In genomic region chr6:161233986-161234620, GRCh38 we compare ENCODE assay signal across 10 cellular contexts. TPM values are rescaled to one million over a fixed set of nuclear protein-coding genes. Genes with fewer than 3 reads are reported as not detected.
DNase-seq lines count a peak whose midpoint lies in the region; TF ChIP-seq lines count a peak whose summit lies in the region.
"Had no signal": no experiment of that assay in that cellular context is flagged by ENCODE, and none has a peak within 500 bp of the region (broad histone marks: within the 10 kb centered on the region; RNA-seq: fewer than 3 reads in every experiment).

No MANE protein-coding gene starts in this region.

- H3K4me1 Mint-ChIP-seq in MCF 10A (ENCODE audit: insufficient read depth, unreplicated experiment) = peaks cover 11% of the 10 kb centered on the region

- TF ChIP-seq POLR2A in breast epithelium (IDR thresholded peaks at IDR 0.05) (no peak), vagina (IDR thresholded peaks at IDR 0.05) (no peak)

- DNase-seq in MCF 10A (ENCODE audit: unreplicated experiment) (peak; percentile 96), breast epithelium (ENCODE audit: low spot score in 2 of 2) (no peak), dedifferentiated amniotic fluid mesenchymal stem cell (ENCODE audit: extremely low spot score) (peak; percentile 89), mesenchymal stem cell (peak; percentile 98), vagina (ENCODE audit: extremely low spot score in 2 of 2) (no peak), GM19240 (ENCODE audit: insufficient read length, low spot score) (no peak), T-helper 2 cell (no peak)
- no peak for DNase-seq in activated naive CD4-positive, alpha-beta T cell treated with anti-CD3 and anti-CD28 coated beads, Interleukin-2, amount 50 U/mL, for 16 hours
- DNase-seq: effector CD4-positive, alpha-beta T cell had no signal

- H2BK15ac ChIP-seq in mesenchymal stem cell (ENCODE audit: low read depth, poor library complexity, severe bottlenecking) = peak overlapping the region; percentile 40

- CTCF ChIA-PET in MCF 10A (lab: Yijun Ruan, JAX) = interaction anchor here (0.5 to 2.4 kb wide), 5 partner anchors 17 to 304 kb away, joined by 3 to 8 read pairs (median 3); no protein-coding TSS in a partner anchor

- peaks cover 29% of the 10 kb centered on the region for H3K79me1 ChIP-seq in mesenchymal stem cell (replicated peaks; ENCODE audit: low read length, poor library complexity, severe bottlenecking)

- H2BK5ac ChIP-seq in mesenchymal stem cell (ENCODE audit: low read depth, low read length, poor library complexity, severe bottlenecking) = no peak overlapping the region

- TF ChIP-seq CTCF in MCF 10A (IDR thresholded peaks at IDR 0.05; ENCODE audit: unreplicated experiment) (no peak), breast epithelium (IDR thresholded peaks at IDR 0.05) (no peak), vagina (IDR thresholded peaks at IDR 0.05) (no peak)

- H3K4ac ChIP-seq in mesenchymal stem cell (ENCODE audit: low read depth in 1 of 2, low read length in 2 of 2) = peak overlapping the region; percentile 82 to 95

- BruUV-seq in MCF 10A (replicated peaks; lab: Mats Ljungman, UMichigan) = no TSS peak

- peak overlapping the region; percentile 57 for H4K91ac ChIP-seq in mesenchymal stem cell (ENCODE audit: low read length)

- H2BK12ac ChIP-seq in mesenchymal stem cell (ENCODE audit: low read length in 2 of 2) = peak overlapping the region; percentile 9 to 40

- H3K4me2 ChIP-seq in mesenchymal stem cell (ENCODE audit: low read length, poor library complexity, severe bottlenecking) = no peak overlapping the region

- peak overlapping the region; percentile 56 for H3K9ac ChIP-seq in mesenchymal stem cell (ENCODE audit: low read length)

- H3K9me3 ChIP-seq in breast epithelium = no peaks in the 10 kb centered on the region
- no peaks in the 10 kb centered on the region for H3K9me3 ChIP-seq in mesenchymal stem cell (ENCODE audit: control insufficient read depth, low read length)
- H3K9me3 ChIP-seq in vagina = no peaks in the 10 kb centered on the region

- H2AK5ac ChIP-seq in mesenchymal stem cell (ENCODE audit: low read length, severe bottlenecking) = peak overlapping the region; percentile 79

- peak overlapping the region; percentile 33 for H4K8ac ChIP-seq in mesenchymal stem cell (ENCODE audit: low read length)

- no peaks in the 10 kb centered on the region for H3K27me3 ChIP-seq in breast epithelium
- H3K27me3 ChIP-seq in mesenchymal stem cell (ENCODE audit: control insufficient read depth in 1 of 2, insufficient read depth in 1 of 2, low read length in 2 of 2) = no peaks in the 10 kb centered on the region
- no peaks in the 10 kb centered on the region for H3K27me3 ChIP-seq in vagina

- no peak overlapping the region for H3K27ac Mint-ChIP-seq in MCF 10A (ENCODE audit: low read depth, unreplicated experiment)
- H3K27ac Mint-ChIP-seq: IgD-negative memory B cell had no signal

- WGBS in mesenchymal stem cell = 51% methylated on average over 9 of the region's 9 CpGs

- POLR2A ChIA-PET in MCF 10A (lab: Yijun Ruan, JAX) = interaction anchor here (1.5 kb wide), 1 partner anchor 27 kb away, joined by 5 read pairs; no protein-coding TSS in a partner anchor

- peaks cover 6% of the 10 kb centered on the region for H3K36me3 Mint-ChIP-seq in MCF 10A (ENCODE audit: insufficient read depth, unreplicated experiment)
- H3K36me3 Mint-ChIP-seq: IgD-negative memory B cell had no signal

- intact Hi-C loops in MCF 10A (cut with micrococcal nuclease) = no loop called here
- intact Hi-C loops in breast epithelium (cut with DNase I; ENCODE audit: low total_unique reads) = no loop called here
- intact Hi-C loops in vagina (cut with DNase I) = no loop called here

- no peaks in the 10 kb centered on the region for H3K4me1 ChIP-seq in breast epithelium
- peaks cover 15% of the 10 kb centered on the region for H3K4me1 ChIP-seq in mesenchymal stem cell (ENCODE audit: control insufficient read depth, insufficient read depth, low read depth, low read length)
- H3K4me1 ChIP-seq in vagina = peaks cover 18% of the 10 kb centered on the region

- H3K9me3 Mint-ChIP-seq in MCF 10A (ENCODE audit: unreplicated experiment) = no peaks in the 10 kb centered on the region

- H3K23ac ChIP-seq in mesenchymal stem cell (ENCODE audit: low read length in 2 of 2) = no peak overlapping the region

- H3K27ac ChIP-seq in breast epithelium (peak overlapping the region in 1 of 2 donors; percentile 14), mesenchymal stem cell (ENCODE audit: low read length, poor library complexity, severe bottlenecking) (peak overlapping the region; percentile 26), vagina (peak overlapping the region; percentile 45)

- no peak overlapping the region for H3K4me3 ChIP-seq in breast epithelium
- H3K4me3 ChIP-seq in mesenchymal stem cell (ENCODE audit: insufficient read depth in 1 of 2, low read depth in 1 of 2, low read length in 2 of 2) = no peak overlapping the region
- no peak overlapping the region for H3K4me3 ChIP-seq in vagina

- no peak overlapping the region for H2AFZ ChIP-seq in mesenchymal stem cell (ENCODE audit: low read depth, low read length)

- peak overlapping the region; percentile 73 to 87 for H3K18ac ChIP-seq in mesenchymal stem cell (ENCODE audit: low read depth in 1 of 2, low read length in 2 of 2)

- no peak overlapping the region for H3K14ac ChIP-seq in mesenchymal stem cell (ENCODE audit: low read length in 2 of 2)

- H3K27me3 Mint-ChIP-seq in MCF 10A (ENCODE audit: insufficient read depth, unreplicated experiment) = no peaks in the 10 kb centered on the region
- H3K27me3 Mint-ChIP-seq: IgD-negative memory B cell had no signal

- no peak overlapping the region for H3K4me3 Mint-ChIP-seq in MCF 10A (ENCODE audit: unreplicated experiment)
- H3K4me3 Mint-ChIP-seq: IgD-negative memory B cell had no signal

- H2BK120ac ChIP-seq in mesenchymal stem cell (ENCODE audit: low read depth, low read length) = peak overlapping the region; percentile 56

- H3K36me3 ChIP-seq in breast epithelium (no peaks in the 10 kb centered on the region), mesenchymal stem cell (ENCODE audit: control insufficient read depth in 1 of 2, insufficient read depth in 2 of 2, low read depth in 1 of 2, low read length in 2 of 2) (peaks cover 2 to 24% of the 10 kb centered on the region in 2 experiments), vagina (no peaks in the 10 kb centered on the region)

RNA-seq across cellular contexts. Expression of gene AGPAT4, which starts 39.8 kb away (rescaled TPM):
- total RNA-seq in MCF 10A (2022) (5.6 and 7.3 TPM in 2 replicates), breast epithelium (10 to 100 TPM in 1 of 3 donors, 1 to 10 TPM in 2; 4.6 to 10.5 (median 6.2) TPM), vagina (6.9 TPM)
- 16.0 TPM for polyA plus RNA-seq in mesenchymal stem cell (2013, experiment 1 of 2)
- 15.9 TPM for polyA plus RNA-seq in mesenchymal stem cell (2013, experiment 2 of 2)

Comparison
In these comparisons a context has a peak if more than half of its experiments do, and no peak if none do; other contexts are left out.
1. DNase-seq: peak in MCF 10A (single experiment), dedifferentiated amniotic fluid mesenchymal stem cell (single experiment) and mesenchymal stem cell (single experiment); none in breast epithelium (0 of 2), vagina (0 of 2), GM19240 (single experiment), T-helper 2 cell (0 of 5) and activated naive CD4-positive, alpha-beta T cell treated with anti-CD3 and anti-CD28 coated beads, Interleukin-2, amount 50 U/mL, for 16 hours (single experiment).